2 cellular contexts compared by ENCODE assay signal in the genomic region with DNA sequence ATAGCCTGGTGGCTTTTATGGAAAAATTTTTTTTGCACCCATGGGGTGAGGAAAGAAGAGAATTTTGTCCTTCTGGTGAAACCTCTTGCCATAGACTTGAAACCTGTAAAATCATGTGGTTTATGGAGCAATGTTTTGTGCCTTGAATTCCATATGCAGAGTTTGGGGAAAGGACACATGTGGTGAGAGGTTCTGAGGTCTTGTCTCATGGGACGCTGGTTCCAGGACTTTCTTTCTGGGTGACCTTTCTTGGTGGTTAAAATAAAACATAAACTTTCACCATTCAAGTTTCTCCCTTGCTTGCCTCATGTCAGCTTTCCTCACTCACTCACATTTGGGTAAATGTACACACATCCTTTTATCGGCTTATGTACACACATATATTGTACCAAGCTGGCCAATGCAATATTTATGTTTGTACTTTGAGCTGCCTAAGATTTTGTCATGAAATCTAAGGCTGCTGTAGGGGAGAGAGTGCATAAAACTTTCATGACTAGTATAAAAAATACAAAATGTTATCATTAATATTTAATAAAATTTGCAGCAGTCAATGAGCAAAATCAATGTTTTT.
TF ChIP-seq lines count a peak whose summit lies in the region.

No MANE protein-coding gene starts in this region.

TF ChIP-seq in IMR-90, 13 proteins besides CTCF, POLR2A, EP300 and RAD21 (continued from another document):
- TF ChIP-seq MAZ (IDR thresholded peaks at IDR 0.05; ENCODE audit: borderline replicate concordance, low read depth, low read length) (no peak), CEBPB (IDR thresholded peaks at IDR 0.05; ENCODE audit: low read depth, low read length) (no peak), NFE2L2 (IDR thresholded peaks at IDR 0.05; ENCODE audit: low read depth, low read length) (no peak), SMC3 (IDR thresholded peaks at IDR 0.05; ENCODE audit: low read depth, low read length) (no peak), MXI1 (IDR thresholded peaks at IDR 0.05; ENCODE audit: borderline replicate concordance, low read depth, low read length) (no peak)
- TF ChIP-seq, protein P1, sequence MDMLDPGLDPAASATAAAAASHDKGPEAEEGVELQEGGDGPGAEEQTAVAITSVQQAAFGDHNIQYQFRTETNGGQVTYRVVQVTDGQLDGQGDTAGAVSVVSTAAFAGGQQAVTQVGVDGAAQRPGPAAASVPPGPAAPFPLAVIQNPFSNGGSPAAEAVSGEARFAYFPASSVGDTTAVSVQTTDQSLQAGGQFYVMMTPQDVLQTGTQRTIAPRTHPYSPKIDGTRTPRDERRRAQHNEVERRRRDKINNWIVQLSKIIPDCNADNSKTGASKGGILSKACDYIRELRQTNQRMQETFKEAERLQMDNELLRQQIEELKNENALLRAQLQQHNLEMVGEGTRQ (IDR thresholded peaks at IDR 0.05; ENCODE audit: low read depth, low read length), result no peak

TF ChIP-seq in HEK293T, 16 proteins besides CTCF, POLR2A, EP300 and RAD21 (continued from another document):
- no peak for TF ChIP-seq L3MBTL2 (conservative IDR thresholded peaks at IDR 0.05)
- TF ChIP-seq FOXK2 (IDR thresholded peaks at IDR 0.05), result no peak
- TF ChIP-seq CTBP1 (IDR thresholded peaks at IDR 0.05; ENCODE audit: borderline replicate concordance), result no peak
- no peak for TF ChIP-seq ELF4 (IDR thresholded peaks at IDR 0.05)
- TF ChIP-seq, protein P2, sequence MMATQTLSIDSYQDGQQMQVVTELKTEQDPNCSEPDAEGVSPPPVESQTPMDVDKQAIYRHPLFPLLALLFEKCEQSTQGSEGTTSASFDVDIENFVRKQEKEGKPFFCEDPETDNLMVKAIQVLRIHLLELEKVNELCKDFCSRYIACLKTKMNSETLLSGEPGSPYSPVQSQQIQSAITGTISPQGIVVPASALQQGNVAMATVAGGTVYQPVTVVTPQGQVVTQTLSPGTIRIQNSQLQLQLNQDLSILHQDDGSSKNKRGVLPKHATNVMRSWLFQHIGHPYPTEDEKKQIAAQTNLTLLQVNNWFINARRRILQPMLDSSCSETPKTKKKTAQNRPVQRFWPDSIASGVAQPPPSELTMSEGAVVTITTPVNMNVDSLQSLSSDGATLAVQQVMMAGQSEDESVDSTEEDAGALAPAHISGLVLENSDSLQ (IDR thresholded peaks at IDR 0.05), result no peak
- TF ChIP-seq FOXM1 (IDR thresholded peaks at IDR 0.05; ENCODE audit: borderline replicate concordance), result no peak
- TF ChIP-seq ZNF384 (IDR thresholded peaks at IDR 0.05), result no peak
- TF ChIP-seq ARNT (IDR thresholded peaks at IDR 0.05), result no peak
- no peak for TF ChIP-seq FOXA1 (IDR thresholded peaks at IDR 0.05)
- no peak for TF ChIP-seq SP1 (IDR thresholded peaks at IDR 0.05)
- TF ChIP-seq LEF1 (IDR thresholded peaks at IDR 0.05; ENCODE audit: borderline replicate concordance), result no peak
